In genomic region chr17:81720267-81721071, GRCh38 we compare ENCODE assay signal across 30 cellular contexts. TPM values are rescaled to one million over a fixed set of nuclear protein-coding genes. Genes with fewer than 3 reads are reported as not detected.
DNase-seq lines count a peak whose midpoint lies in the region; FAIRE-seq and TF ChIP-seq lines count a peak whose summit lies in the region.
"Had no signal": no experiment of that assay in that cellular context is flagged by ENCODE, and none has a peak within 500 bp of the region (broad histone marks: within the 10 kb centered on the region; RNA-seq: fewer than 3 reads in every experiment).

No MANE protein-coding gene starts in this region.

- FAIRE-seq in GM12891 (lab: Jason Lieb, UNC), result no peak
- FAIRE-seq: G401.6, kidney, small intestine had no signal

- no peaks in the 10 kb centered on the region for H3K36me3 Mint-ChIP-seq in osteocyte (ENCODE audit: unreplicated experiment)
- H3K36me3 Mint-ChIP-seq: natural killer cell had no signal

- peak overlapping the region; percentile 58 for H3K9ac ChIP-seq in BLaER1
- no peak overlapping the region for H3K9ac ChIP-seq in Karpas-422 (ENCODE audit: low read length)
- H3K9ac ChIP-seq: GM23248 had no signal

- H3K36me3 ChIP-seq in BLaER1, result peaks cover 42% of the 10 kb centered on the region
- peaks cover 0 to 56% (median 0%) of the 10 kb centered on the region in 3 donors for H3K36me3 ChIP-seq in esophagus squamous epithelium
- H3K36me3 ChIP-seq in Karpas-422 (ENCODE audit: insufficient read depth, low read length), result no peaks in the 10 kb centered on the region
- H3K36me3 ChIP-seq: right atrium auricular region had no signal

- peaks cover 5% of the 10 kb centered on the region for H3K27me3 Mint-ChIP-seq in osteocyte (ENCODE audit: unreplicated experiment)

- H3K4me3 ChIP-seq in BLaER1 (no peak overlapping the region), NB4 (ENCODE audit: low read depth, low read length) (no peak overlapping the region), esophagus squamous epithelium (no peak overlapping the region), Karpas-422 (ENCODE audit: low read length) (no peak overlapping the region)
- H3K4me3 ChIP-seq: GM23248, lung, mucosa of descending colon, right atrium auricular region had no signal

- H3K27me3 ChIP-seq in BLaER1 (no peaks in the 10 kb centered on the region), esophagus squamous epithelium (peaks cover 0 to 10% (median 0%) of the 10 kb centered on the region in 4 donors), Karpas-422 (ENCODE audit: low read length) (no peaks in the 10 kb centered on the region)
- H3K27me3 ChIP-seq: right atrium auricular region had no signal

- H3K4me3 Mint-ChIP-seq in osteocyte (ENCODE audit: unreplicated experiment), result no peak overlapping the region
- H3K4me3 Mint-ChIP-seq: activated CD4-positive, alpha-beta memory T cell treated with anti-CD3 and anti-CD28 coated beads, Interleukin-2, amount 10 ng/mL, durations not matched to agents 7 days and 5 days; effector memory CD8-positive, alpha-beta T cell; natural killer cell had no signal

- no peaks in the 10 kb centered on the region for H3K9me3 ChIP-seq in BLaER1
- no peaks in the 10 kb centered on the region for H3K9me3 ChIP-seq in esophagus squamous epithelium
- no peaks in the 10 kb centered on the region for H3K9me3 ChIP-seq in Karpas-422 (ENCODE audit: low read length)
- H3K9me3 ChIP-seq: mucosa of descending colon, right atrium auricular region had no signal

- no peaks in the 10 kb centered on the region for H3K9me2 ChIP-seq in Karpas-422 (replicated peaks; ENCODE audit: insufficient read depth, low read length)

- no peak overlapping the region for H2AFZ ChIP-seq in Karpas-422 (ENCODE audit: low read length)
- H2AFZ ChIP-seq: GM23248 had no signal

- no peak for TF ChIP-seq CTCF in NB4 (IDR thresholded peaks at IDR 0.05; ENCODE audit: low read depth, low read length)
- no peak for TF ChIP-seq CTCF in esophagus squamous epithelium (IDR thresholded peaks at IDR 0.05)
- TF ChIP-seq CTCF in osteocyte (IDR thresholded peaks at IDR 0.05), result no peak

- WGBS in esophagus squamous epithelium, 2 donors, result 75 to 97% methylated on average over 6 to 10 of the region's 33 CpGs

- peaks cover 58% of the 10 kb centered on the region for H3K4me1 ChIP-seq in BLaER1
- H3K4me1 ChIP-seq in esophagus squamous epithelium, result peaks cover 21 to 59% (median 24%) of the 10 kb centered on the region in 3 donors
- peaks cover 3% of the 10 kb centered on the region for H3K4me1 ChIP-seq in Karpas-422 (ENCODE audit: low read length)

- H3K79me2 ChIP-seq in Karpas-422 (ENCODE audit: low read length), result no peaks in the 10 kb centered on the region

- H4K20me1 ChIP-seq in BLaER1 (0 out of 2 replicates have a peak, but pooled peaks cover 6% of the 10 kb centered on the region), Karpas-422 (ENCODE audit: insufficient read depth, low read depth, low read length) (peaks cover 2% of the 10 kb centered on the region; the same call in 1 of the 2 replicates)

- DNase-seq in NB4 (ENCODE audit: low read depth) (peak; percentile 49), esophagus squamous epithelium (lab: John Stamatoyannopoulos, UW) (no peak), osteocyte (ENCODE audit: extremely low spot score, unreplicated experiment) (peak; percentile 84), GM12891 (ENCODE audit: insufficient read length, low spot score) (no peak), MV-4-11 (lab: John Stamatoyannopoulos, UW) (no peak), CD1c-positive myeloid dendritic cell (ENCODE audit: extremely low spot score) (no peak), Karpas-422 (no peak)
- DNase-seq: activated CD4-positive, alpha-beta memory T cell treated with anti-CD3 and anti-CD28 coated beads, Interleukin-2, amount 10 ng/mL, durations not matched to agents 7 days and 5 days; activated CD4-positive, alpha-beta T cell treated with anti-CD3 and anti-CD28 coated beads for 1 hour; activated CD8-positive, alpha-beta memory T cell treated with anti-CD3 and anti-CD28 coated beads, Interleukin-2, amount 50 U/mL, for 4 hours; activated naive CD4-positive, alpha-beta T cell treated with Interleukin-2 at 50 U/mL for 16 hours; central memory CD4-positive, alpha-beta T cell; effector memory CD8-positive, alpha-beta T cell; erythroblast; GM23248; kidney; natural killer cell; NCI-H1436; NCI-H2081 treated with DMSO at 0.1 percent for 48 hours; NCI-H345; SHP77 treated with DMSO at 0.1 percent for 48 hours; small intestine; stimulated activated CD4-positive, alpha-beta T cell treated with anti-CD3 and anti-CD28 coated beads, Interleukin-1b, Interleukin-23, amount 100 ng/mL, for 48 hours; stimulated activated naive CD8-positive, alpha-beta T cell treated with anti-CD3 and anti-CD28 coated beads, Interleukin-15, Interleukin-2, amounts not matched to agents 100 U/mL and 50 U/mL, for 24 hours; T-helper 2 cell had no signal

- H3K4me1 Mint-ChIP-seq in osteocyte (ENCODE audit: unreplicated experiment), result peaks cover 6% of the 10 kb centered on the region
- H3K4me1 Mint-ChIP-seq: natural killer cell had no signal

- intact Hi-C loops in esophagus squamous epithelium (cut with DNase I), result no loop called here

- TF ChIP-seq POLR2A in NB4 (IDR thresholded peaks at IDR 0.05; ENCODE audit: extremely low read depth, insufficient read length) (no peak), esophagus squamous epithelium (IDR thresholded peaks at IDR 0.05) (no peak), GM12891 (IDR thresholded peaks at IDR 0.05; ENCODE audit: low read depth, low read length) (no peak)

- H3K4me2 ChIP-seq in BLaER1 (peak overlapping the region; percentile 77), Karpas-422 (ENCODE audit: low read depth, low read length, poor library complexity, severe bottlenecking) (no peak overlapping the region)

- no peak overlapping the region for H3K27ac Mint-ChIP-seq in osteocyte (ENCODE audit: unreplicated experiment)
- H3K27ac Mint-ChIP-seq: activated CD4-positive, alpha-beta memory T cell treated with anti-CD3 and anti-CD28 coated beads, Interleukin-2, amount 10 ng/mL, durations not matched to agents 7 days and 5 days; effector memory CD8-positive, alpha-beta T cell; natural killer cell had no signal

- no peaks in the 10 kb centered on the region for H3K9me3 Mint-ChIP-seq in osteocyte (ENCODE audit: unreplicated experiment)
- H3K9me3 Mint-ChIP-seq: activated CD4-positive, alpha-beta memory T cell treated with anti-CD3 and anti-CD28 coated beads, Interleukin-2, amount 10 ng/mL, durations not matched to agents 7 days and 5 days; effector memory CD8-positive, alpha-beta T cell; natural killer cell had no signal

- H3K27ac ChIP-seq in BLaER1, result peak overlapping the region; percentile 62
- H3K27ac ChIP-seq in esophagus squamous epithelium, result peak overlapping the region in 3 of 4 donors; percentile 90 to 91 (median 91)
- H3K27ac ChIP-seq in Karpas-422 (ENCODE audit: low read length), result no peak overlapping the region
- H3K27ac ChIP-seq: GM23248, right atrium auricular region had no signal

TF ChIP-seq in GM12891, 5 proteins besides CTCF, POLR2A, EP300 and RAD21:
- no peak for TF ChIP-seq POU2F2 (IDR thresholded peaks at IDR 0.05; ENCODE audit: low read depth, low read length)
- no peak for TF ChIP-seq TAF1 (IDR thresholded peaks at IDR 0.05; ENCODE audit: low read depth, low read length)
- TF ChIP-seq POLR2AphosphoS5 (IDR thresholded peaks at IDR 0.05; ENCODE audit: low read depth, low read length), result no peak
- TF ChIP-seq SPI1 (IDR thresholded peaks at IDR 0.05; ENCODE audit: low read depth, low read length), result no peak
- no peak for TF ChIP-seq PAX5 (IDR thresholded peaks at IDR 0.05; ENCODE audit: insufficient read depth, low read length, severe bottlenecking)

RNA-seq across cellular contexts. Expression of gene SLC25A10, which starts 8.4 kb away (rescaled TPM):
- 10 to 100 TPM; 23.3 to 49.3 (median 37.1) TPM for total RNA-seq in esophagus squamous epithelium
- total RNA-seq in osteocyte, result 8.0 and 9.5 TPM in 2 replicates
- 14.0 TPM for polyA plus RNA-seq in GM12891 (2012; ENCODE audit: low read depth, missing spikeins)
- total RNA-seq in Karpas-422 (2014; rRNA removed; shearing (Covaris generic); ENCODE audit: low replicate concordance), result 8.6 and 15.0 TPM in 2 replicates

RNA-seq across cellular contexts. Expression of gene MRPL12, which starts 17.3 kb away (rescaled TPM):
- total RNA-seq in esophagus squamous epithelium (100 to 1,000 TPM in 1 of 4 donors, 10 to 100 TPM in 3; 69.6 to 115 (median 79.9) TPM), osteocyte (47.9 and 51.1 TPM in 2 replicates)
- 103 TPM for polyA plus RNA-seq in GM12891 (2012; ENCODE audit: low read depth, missing spikeins)
- total RNA-seq in Karpas-422 (2014; rRNA removed; shearing (Covaris generic); ENCODE audit: low replicate concordance), result 13.6 and 39.8 TPM in 2 replicates

RNA-seq across cellular contexts. Expression of gene HGS, which starts 36.7 kb away (rescaled TPM):
- 10 to 100 TPM; 48.2 to 86.8 (median 84.0) TPM for total RNA-seq in esophagus squamous epithelium
- 111 and 117 TPM in 2 replicates for total RNA-seq in osteocyte
- polyA plus RNA-seq in GM12891 (2012; ENCODE audit: low read depth, missing spikeins), result 51.7 TPM
- 57.2 and 90.1 TPM in 2 replicates for total RNA-seq in Karpas-422 (2014; rRNA removed; shearing (Covaris generic); ENCODE audit: low replicate concordance)

RNA-seq across cellular contexts. Expression of gene ARL16, which starts 36.9 kb away (rescaled TPM):
- total RNA-seq in esophagus squamous epithelium (10 to 100 TPM; 19.1 to 34.3 (median 27.9) TPM), osteocyte (41.7 and 46.3 TPM in 2 replicates)
- polyA plus RNA-seq in GM12891 (2012; ENCODE audit: low read depth, missing spikeins), result 24.0 TPM
- total RNA-seq in Karpas-422 (2014; rRNA removed; shearing (Covaris generic); ENCODE audit: low replicate concordance), result 22.4 and 40.7 TPM in 2 replicates

RNA-seq across cellular contexts. Expression of gene CCDC137, which starts 53.9 kb away (rescaled TPM):
- total RNA-seq in esophagus squamous epithelium, result 10 to 100 TPM; 18.2 to 25.6 (median 21.4) TPM
- total RNA-seq in osteocyte, result 13.6 and 14.9 TPM in 2 replicates
- 23.9 TPM for polyA plus RNA-seq in GM12891 (2012; ENCODE audit: low read depth, missing spikeins)
- total RNA-seq in Karpas-422 (2014; rRNA removed; shearing (Covaris generic); ENCODE audit: low replicate concordance), result 8.1 and 31.9 TPM in 2 replicates

Comparison
In these comparisons a context has a peak if more than half of its experiments do, and no peak if none do; other contexts are left out.
1. DNase-seq: peak in NB4 (single experiment) and osteocyte (single experiment); none in esophagus squamous epithelium (single experiment), GM12891 (single experiment), MV-4-11 (single experiment), CD1c-positive myeloid dendritic cell (single experiment) and Karpas-422 (single experiment).